ENCODE assay signal across 1 cellular context in the genomic region with DNA sequence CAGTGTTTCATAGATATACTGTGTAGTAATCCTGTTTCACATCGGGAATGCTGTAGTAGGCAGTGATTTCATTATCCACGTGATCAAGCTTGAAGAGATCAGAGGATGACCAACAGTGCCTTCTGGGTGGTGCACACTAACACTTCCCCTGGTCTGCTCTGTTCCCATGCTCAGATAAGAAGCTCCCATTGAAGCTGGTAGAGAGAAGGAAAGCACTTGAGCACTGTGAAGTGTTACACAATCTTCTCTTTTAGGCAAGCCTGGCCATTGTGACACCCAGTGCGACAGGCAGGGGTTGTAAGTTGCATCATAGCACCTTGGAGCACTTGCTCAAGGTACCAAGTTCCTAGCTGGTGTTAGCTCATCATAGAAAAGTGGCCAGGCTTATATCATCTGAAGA.
TF ChIP-seq lines count a peak whose summit lies in the region.

No MANE protein-coding gene starts in this region.

TF ChIP-seq in GM23338, 12 proteins besides CTCF, POLR2A, EP300 and RAD21 (continued from another document):
- TF ChIP-seq, protein P1, sequence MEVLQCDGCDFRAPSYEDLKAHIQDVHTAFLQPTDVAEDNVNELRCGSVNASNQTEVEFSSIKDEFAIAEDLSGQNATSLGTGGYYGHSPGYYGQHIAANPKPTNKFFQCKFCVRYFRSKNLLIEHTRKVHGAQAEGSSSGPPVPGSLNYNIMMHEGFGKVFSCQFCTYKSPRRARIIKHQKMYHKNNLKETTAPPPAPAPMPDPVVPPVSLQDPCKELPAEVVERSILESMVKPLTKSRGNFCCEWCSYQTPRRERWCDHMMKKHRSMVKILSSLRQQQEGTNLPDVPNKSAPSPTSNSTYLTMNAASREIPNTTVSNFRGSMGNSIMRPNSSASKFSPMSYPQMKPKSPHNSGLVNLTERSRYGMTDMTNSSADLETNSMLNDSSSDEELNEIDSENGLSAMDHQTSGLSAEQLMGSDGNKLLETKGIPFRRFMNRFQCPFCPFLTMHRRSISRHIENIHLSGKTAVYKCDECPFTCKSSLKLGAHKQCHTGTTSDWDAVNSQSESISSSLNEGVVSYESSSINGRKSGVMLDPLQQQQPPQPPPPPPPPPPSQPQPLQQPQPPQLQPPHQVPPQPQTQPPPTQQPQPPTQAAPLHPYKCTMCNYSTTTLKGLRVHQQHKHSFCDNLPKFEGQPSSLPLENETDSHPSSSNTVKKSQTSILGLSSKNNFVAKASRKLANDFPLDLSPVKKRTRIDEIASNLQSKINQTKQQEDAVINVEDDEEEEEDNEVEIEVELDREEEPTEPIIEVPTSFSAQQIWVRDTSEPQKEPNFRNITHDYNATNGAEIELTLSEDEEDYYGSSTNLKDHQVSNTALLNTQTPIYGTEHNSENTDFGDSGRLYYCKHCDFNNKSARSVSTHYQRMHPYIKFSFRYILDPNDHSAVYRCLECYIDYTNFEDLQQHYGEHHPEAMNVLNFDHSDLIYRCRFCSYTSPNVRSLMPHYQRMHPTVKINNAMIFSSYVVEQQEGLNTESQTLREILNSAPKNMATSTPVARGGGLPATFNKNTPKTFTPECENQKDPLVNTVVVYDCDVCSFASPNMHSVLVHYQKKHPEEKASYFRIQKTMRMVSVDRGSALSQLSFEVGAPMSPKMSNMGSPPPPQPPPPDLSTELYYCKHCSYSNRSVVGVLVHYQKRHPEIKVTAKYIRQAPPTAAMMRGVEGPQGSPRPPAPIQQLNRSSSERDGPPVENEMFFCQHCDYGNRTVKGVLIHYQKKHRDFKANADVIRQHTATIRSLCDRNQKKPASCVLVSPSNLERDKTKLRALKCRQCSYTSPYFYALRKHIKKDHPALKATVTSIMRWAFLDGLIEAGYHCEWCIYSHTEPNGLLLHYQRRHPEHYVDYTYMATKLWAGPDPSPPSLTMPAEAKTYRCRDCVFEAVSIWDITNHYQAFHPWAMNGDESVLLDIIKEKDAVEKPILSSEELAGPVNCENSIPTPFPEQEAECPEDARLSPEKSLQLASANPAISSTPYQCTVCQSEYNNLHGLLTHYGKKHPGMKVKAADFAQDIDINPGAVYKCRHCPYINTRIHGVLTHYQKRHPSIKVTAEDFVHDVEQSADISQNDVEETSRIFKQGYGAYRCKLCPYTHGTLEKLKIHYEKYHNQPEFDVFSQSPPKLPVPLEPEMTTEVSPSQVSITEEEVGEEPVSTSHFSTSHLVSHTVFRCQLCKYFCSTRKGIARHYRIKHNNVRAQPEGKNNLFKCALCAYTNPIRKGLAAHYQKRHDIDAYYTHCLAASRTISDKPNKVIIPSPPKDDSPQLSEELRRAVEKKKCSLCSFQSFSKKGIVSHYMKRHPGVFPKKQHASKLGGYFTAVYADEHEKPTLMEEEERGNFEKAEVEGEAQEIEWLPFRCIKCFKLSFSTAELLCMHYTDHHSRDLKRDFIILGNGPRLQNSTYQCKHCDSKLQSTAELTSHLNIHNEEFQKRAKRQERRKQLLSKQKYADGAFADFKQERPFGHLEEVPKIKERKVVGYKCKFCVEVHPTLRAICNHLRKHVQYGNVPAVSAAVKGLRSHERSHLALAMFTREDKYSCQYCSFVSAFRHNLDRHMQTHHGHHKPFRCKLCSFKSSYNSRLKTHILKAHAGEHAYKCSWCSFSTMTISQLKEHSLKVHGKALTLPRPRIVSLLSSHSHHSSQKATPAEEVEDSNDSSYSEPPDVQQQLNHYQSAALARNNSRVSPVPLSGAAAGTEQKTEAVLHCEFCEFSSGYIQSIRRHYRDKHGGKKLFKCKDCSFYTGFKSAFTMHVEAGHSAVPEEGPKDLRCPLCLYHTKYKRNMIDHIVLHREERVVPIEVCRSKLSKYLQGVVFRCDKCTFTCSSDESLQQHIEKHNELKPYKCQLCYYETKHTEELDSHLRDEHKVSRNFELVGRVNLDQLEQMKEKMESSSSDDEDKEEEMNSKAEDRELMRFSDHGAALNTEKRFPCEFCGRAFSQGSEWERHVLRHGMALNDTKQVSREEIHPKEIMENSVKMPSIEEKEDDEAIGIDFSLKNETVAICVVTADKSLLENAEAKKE (CRISPR knock-in tag; IDR thresholded peaks at IDR 0.05), result no peak
